ENCODE assay signal across 8 cellular contexts in genomic region chr11:34997872-34998548, GRCh38.
DNase-seq lines count a peak whose midpoint lies in the region; ATAC-seq and TF ChIP-seq lines count a peak whose summit lies in the region.

No MANE protein-coding gene starts in this region.

- peak; percentile 58 for DNase-seq in AML-193 (lab: John Stamatoyannopoulos, UW)
- DNase-seq in HCT116 (ENCODE audit: low read depth, low spot score) = no peak
- no peak for DNase-seq in activated CD8-positive, alpha-beta T cell treated with anti-CD3 and anti-CD28 coated beads, Interleukin-2, amount 10 ng/mL, durations not matched to agents 7 days and 5 days
- DNase-seq in kidney tubule cell (ENCODE audit: low spot score) = peak; percentile 25
- no peak for DNase-seq in NCI-H187 (lab: John Stamatoyannopoulos, UW)
- no peak for DNase-seq in sciatic nerve (ENCODE audit: low spot score)
- no peak for DNase-seq in GM19240 (ENCODE audit: insufficient read length, low spot score)

- H3K36me3 Mint-ChIP-seq in activated CD8-positive, alpha-beta T cell treated with anti-CD3 and anti-CD28 coated beads, Interleukin-2, amount 10 ng/mL, durations not matched to agents 7 days and 5 days (ENCODE audit: low read depth) = peaks cover 2% of the 10 kb centered on the region

- no peak for TF ChIP-seq POLR2A in HCT116 (IDR thresholded peaks at IDR 0.05; ENCODE audit: borderline replicate concordance, extremely low read depth, insufficient read depth, insufficient read length)

- H3K4me1 ChIP-seq in HCT116 (ENCODE audit: control insufficient read depth in 1 of 2, insufficient read depth in 2 of 2, low read length in 2 of 2) = peaks cover under 1 to 6% of the 10 kb centered on the region in 2 experiments; a peak in 2 of 4 replicates

- no peaks in the 10 kb centered on the region for H3K27me3 ChIP-seq in HCT116 (ENCODE audit: insufficient read depth, low read length)

- no peaks in the 10 kb centered on the region for H4K20me1 ChIP-seq in HCT116 (ENCODE audit: insufficient read depth)

- no peak overlapping the region for H3K4me3 ChIP-seq in HCT116 (replicated peaks in 1 of 2; ENCODE audit: low read depth in 1 of 2, low read length in 2 of 2)

- BruUV-seq in HCT116 (replicated peaks; lab: Mats Ljungman, UMichigan) = TSS peak; percentile 19

- H3K36me3 ChIP-seq in HCT116 (ENCODE audit: control insufficient read depth in 1 of 2, insufficient read depth in 2 of 2, low read length in 2 of 2) = 0 out of 4 replicates have a peak, but pooled peaks cover 0 to 2% of the 10 kb centered on the region in 2 experiments

- no peaks in the 10 kb centered on the region for H3K79me2 ChIP-seq in HCT116 (ENCODE audit: insufficient read depth, low read length)

- H3K9me3 ChIP-seq in HCT116 (ENCODE audit: control insufficient read depth in 1 of 2, insufficient read depth in 1 of 2, low read depth in 1 of 2, low read length in 2 of 2) = no peaks in the 10 kb centered on the region

- intact Hi-C loops in HCT116 (cut with micrococcal nuclease) = loop anchor here (1.0 to 5.0 kb wide), 3 partner anchors 224 to 394 kb away; no protein-coding TSS in a partner anchor
- intact Hi-C loops in sciatic nerve (cut with DNase I) = no loop called here

- no peak overlapping the region for H3K27ac ChIP-seq in HCT116 (ENCODE audit: low read depth, low read length)

- CTCF ChIA-PET in HCT116 (lab: Charles Lee) = interaction anchor here (0.6 to 1.2 kb wide), 8 partner anchors 8 to 393 kb away, joined by 3 to 5 read pairs (median 3); no protein-coding TSS in a partner anchor
- CTCF ChIA-PET in activated CD8-positive, alpha-beta T cell treated with anti-CD3 and anti-CD28 coated beads, Interleukin-2, amount 10 ng/mL, durations not matched to agents 7 days and 5 days (lab: Charles Lee) = interaction anchor here (0.6 to 4.7 kb wide), 18 partner anchors 11 to 395 kb away, joined by 3 to 43 read pairs (median 4); no protein-coding TSS in a partner anchor

- no peak overlapping the region for H2AFZ ChIP-seq in HCT116 (ENCODE audit: low read depth, low read length, poor library complexity, severe bottlenecking)

- H3K9me3 Mint-ChIP-seq in activated CD8-positive, alpha-beta T cell treated with anti-CD3 and anti-CD28 coated beads, Interleukin-2, amount 10 ng/mL, durations not matched to agents 7 days and 5 days (ENCODE audit: insufficient read depth) = no peaks in the 10 kb centered on the region

- H3K27me3 Mint-ChIP-seq in activated CD8-positive, alpha-beta T cell treated with anti-CD3 and anti-CD28 coated beads, Interleukin-2, amount 10 ng/mL, durations not matched to agents 7 days and 5 days (ENCODE audit: low read depth) = no peaks in the 10 kb centered on the region

- no peak overlapping the region for H3K9ac ChIP-seq in HCT116 (ENCODE audit: low read length)

- H3K9me2 ChIP-seq in HCT116 (ENCODE audit: insufficient read depth) = no peaks in the 10 kb centered on the region

- TF ChIP-seq CTCF in HCT116 (IDR thresholded peaks at IDR 0.05 in 2 of 3, conservative IDR thresholded peaks at IDR 0.05 in 1 of 3; ENCODE audit: borderline replicate concordance in 1 of 3, insufficient read depth in 1 of 3, low read depth in 2 of 3, low read length in 2 of 3) = peak; percentile 17 to 75 (median 61); a peak in 4 of 6 replicates

- TF ChIP-seq RAD21 in HCT116 (IDR thresholded peaks at IDR 0.05; ENCODE audit: low read depth) = peak; percentile 89

- peaks cover 24% of the 10 kb centered on the region for H3K4me1 Mint-ChIP-seq in activated CD8-positive, alpha-beta T cell treated with anti-CD3 and anti-CD28 coated beads, Interleukin-2, amount 10 ng/mL, durations not matched to agents 7 days and 5 days (ENCODE audit: low read depth)

- H3K4me2 ChIP-seq in HCT116 (ENCODE audit: low read length) = no peak overlapping the region

- no peak overlapping the region for H3K27ac Mint-ChIP-seq in activated CD8-positive, alpha-beta T cell treated with anti-CD3 and anti-CD28 coated beads, Interleukin-2, amount 10 ng/mL, durations not matched to agents 7 days and 5 days

- H3K4me3 Mint-ChIP-seq in activated CD8-positive, alpha-beta T cell treated with anti-CD3 and anti-CD28 coated beads, Interleukin-2, amount 10 ng/mL, durations not matched to agents 7 days and 5 days = no peak overlapping the region

- peak; percentile 40; the same call in 1 of the 2 replicates for ATAC-seq in HCT116
- ATAC-seq in activated CD8-positive, alpha-beta T cell treated with anti-CD3 and anti-CD28 coated beads, Interleukin-2, amount 10 ng/mL, durations not matched to agents 7 days and 5 days = peak; percentile 69
- ATAC-seq in HG02678 (IDR thresholded peaks at IDR 0.05; ENCODE audit: unreplicated experiment) = no peak
- no peak for ATAC-seq in sciatic nerve

- RAD21 ChIA-PET in HCT116 (lab: Charles Lee; ENCODE audit: low non-redundant PET in 1 of 2, low total read pairs in 2 of 2, uncharacterized antibody in 2 of 2, unreplicated experiment in 2 of 2) = interaction anchor here (0.6 to 0.9 kb wide), 2 partner anchors 240 to 314 kb away, joined by 3 to 4 read pairs; no protein-coding TSS in a partner anchor

- POLR2A ChIA-PET in HCT116 (lab: Charles Lee) = no interaction called here
- POLR2A ChIA-PET in activated CD8-positive, alpha-beta T cell treated with anti-CD3 and anti-CD28 coated beads, Interleukin-2, amount 10 ng/mL, durations not matched to agents 7 days and 5 days (lab: Charles Lee) = no interaction called here

TF ChIP-seq in HCT116, 20 proteins besides CTCF, POLR2A, EP300 and RAD21 (continues in another document):
- TF ChIP-seq CBX3 (IDR thresholded peaks at IDR 0.05; ENCODE audit: low read depth) (no peak), YY1 (IDR thresholded peaks at IDR 0.05; ENCODE audit: extremely low read depth, insufficient replicate concordance, low read depth, low read length) (no peak), ZBTB33 (IDR thresholded peaks at IDR 0.05; ENCODE audit: extremely low read depth, insufficient replicate concordance, low read length) (no peak), MAX (IDR thresholded peaks at IDR 0.05) (no peak), TCF7L2 (IDR thresholded peaks at IDR 0.05; ENCODE audit: borderline replicate concordance, extremely low read depth, insufficient read depth, insufficient read length) (no peak), ZNF274 (IDR thresholded peaks at IDR 0.05; ENCODE audit: low read depth, low read length) (no peak), ELF1 (IDR thresholded peaks at IDR 0.05; ENCODE audit: borderline replicate concordance, low read depth) (no peak), EZH2 (IDR thresholded peaks at IDR 0.05) (no peak), EZH2phosphoT487 (IDR thresholded peaks at IDR 0.05; ENCODE audit: borderline replicate concordance) (no peak), SP1 (IDR thresholded peaks at IDR 0.05; ENCODE audit: low read depth) (no peak), POLR2AphosphoS5 (IDR thresholded peaks at IDR 0.05; ENCODE audit: low read depth, low read length) (no peak), SIN3A (IDR thresholded peaks at IDR 0.05; ENCODE audit: low read depth) (no peak), JUND (IDR thresholded peaks at IDR 0.05) (no peak), FOSL1 (IDR thresholded peaks at IDR 0.05; ENCODE audit: low read depth) (no peak), CEBPB (IDR thresholded peaks at IDR 0.05; ENCODE audit: low read depth) (no peak), ZFX (IDR thresholded peaks at IDR 0.05) (no peak), EGR1 (IDR thresholded peaks at IDR 0.05; ENCODE audit: low read depth) (no peak), SRF (IDR thresholded peaks at IDR 0.05; ENCODE audit: low read depth) (no peak), REST (IDR thresholded peaks at IDR 0.05; ENCODE audit: low read depth) (no peak)

Comparison
In these comparisons a context has a peak if more than half of its experiments do, and no peak if none do; other contexts are left out.
1. DNase-seq: peak in AML-193 (2 of 2) and kidney tubule cell (single experiment); none in HCT116 (single experiment), activated CD8-positive, alpha-beta T cell treated with anti-CD3 and anti-CD28 coated beads, Interleukin-2, amount 10 ng/mL, durations not matched to agents 7 days and 5 days (single experiment), NCI-H187 (0 of 2), sciatic nerve (single experiment) and GM19240 (single experiment).
2. ATAC-seq: peak in HCT116 (single experiment) and activated CD8-positive, alpha-beta T cell treated with anti-CD3 and anti-CD28 coated beads, Interleukin-2, amount 10 ng/mL, durations not matched to agents 7 days and 5 days (single experiment); none in HG02678 (single experiment) and sciatic nerve (single experiment).